Comparison of ENCODE assay signal across 19 cellular contexts in genomic region chr2:241018051-241018891, GRCh38. TPM values are rescaled to one million over a fixed set of nuclear protein-coding genes. Genes with fewer than 3 reads are reported as not detected.
A peak's percentile ranks its signal among the peaks of the same experiment; 100 is the strongest.
DNase-seq lines count a peak whose midpoint lies in the region; ATAC-seq lines count a peak whose summit lies in the region.
"Had no signal": no experiment of that assay in that cellular context is flagged by ENCODE, and none has a peak within 500 bp of the region (broad histone marks: within the 10 kb centered on the region; RNA-seq: fewer than 3 reads in every experiment).

No MANE protein-coding gene starts in this region.

- H3K4me3 Mint-ChIP-seq in stimulated activated naive CD8-positive, alpha-beta T cell treated with anti-CD3 and anti-CD28 coated beads, Interleukin-15, amount 100 ng/mL, for 72 hours, result no peak overlapping the region
- H3K4me3 Mint-ChIP-seq: activated CD4-positive, alpha-beta T cell treated with anti-CD3 and anti-CD28 coated beads, Interleukin-2, amount 10 ng/mL, durations not matched to agents 24 days and 14 days; neural crest cell had no signal

- H3K27ac ChIP-seq in neuronal stem cell (replicated peaks; ENCODE audit: low read length), result no peak overlapping the region
- H3K27ac ChIP-seq: epithelial cell of prostate, gastroesophageal sphincter, thyroid gland had no signal

- H3K4me3 ChIP-seq in neuronal stem cell (ENCODE audit: low read length in 2 of 2), result peak overlapping the region in 1 of 2 donors; percentile 53
- H3K4me3 ChIP-seq: gastroesophageal sphincter, K562, thyroid gland had no signal

- H2BK5ac ChIP-seq in neuronal stem cell (ENCODE audit: low read length), result no peak overlapping the region

- peaks cover 2 to 5% of the 10 kb centered on the region in 2 donors for H3K9me3 ChIP-seq in neuronal stem cell (replicated peaks in 1 of 2; ENCODE audit: control insufficient read depth in 2 of 2, insufficient read depth in 1 of 2, low read depth in 1 of 2, low read length in 2 of 2)
- H3K9me3 ChIP-seq: thyroid gland had no signal

- no CpG with 5 or more reads among the region's 26 CpGs for WGBS in neuronal stem cell (ENCODE audit: extremely low coverage in 2 of 2, insufficient read length in 2 of 2, insufficient replicate concordance in 1 of 2), 2 donors

- H3K27ac Mint-ChIP-seq in stimulated activated naive CD8-positive, alpha-beta T cell treated with anti-CD3 and anti-CD28 coated beads, Interleukin-15, amount 100 ng/mL, for 72 hours, result peak overlapping the region in 1 of 2 donors; percentile 38
- H3K27ac Mint-ChIP-seq: activated CD4-positive, alpha-beta T cell treated with anti-CD3 and anti-CD28 coated beads, Interleukin-2, amount 10 ng/mL, durations not matched to agents 24 days and 14 days had no signal

- H3K79me1 ChIP-seq in neuronal stem cell (ENCODE audit: low read depth, low read length), result peaks cover 2% of the 10 kb centered on the region

- H2BK120ac ChIP-seq in neuronal stem cell (ENCODE audit: low read depth, low read length), result no peak overlapping the region

- peaks cover 0 to 5% of the 10 kb centered on the region in 2 donors for H3K4me1 ChIP-seq in neuronal stem cell (ENCODE audit: control insufficient read depth in 2 of 2, insufficient read depth in 1 of 2, low read depth in 1 of 2, low read length in 2 of 2)
- H3K4me1 ChIP-seq: gastroesophageal sphincter, thyroid gland had no signal

- H3K14ac ChIP-seq in neuronal stem cell (ENCODE audit: low read length), result peak overlapping the region; percentile 17

- no peak overlapping the region for H4K91ac ChIP-seq in neuronal stem cell (ENCODE audit: low read depth, low read length, poor library complexity)

- H2AK5ac ChIP-seq in neuronal stem cell (ENCODE audit: low read depth, low read length), result peak overlapping the region; percentile 34

- no peak overlapping the region for H2AFZ ChIP-seq in neuronal stem cell (ENCODE audit: low read length)

- no peaks in the 10 kb centered on the region for H3K36me3 ChIP-seq in neuronal stem cell (replicated peaks in 1 of 2; ENCODE audit: control insufficient read depth in 2 of 2, insufficient read depth in 2 of 2, low read length in 2 of 2)

- DNase-seq in stimulated activated naive CD8-positive, alpha-beta T cell treated with anti-CD3 and anti-CD28 coated beads, Interleukin-15, Interleukin-2, amounts not matched to agents 100 U/mL and 50 U/mL, for 24 hours, result no peak
- DNase-seq in stimulated activated naive CD8-positive, alpha-beta T cell treated with anti-CD3 and anti-CD28 coated beads, Interleukin-15, amount 100 ng/mL, for 72 hours, result no peak
- DNase-seq in activated CD8-positive, alpha-beta memory T cell treated with anti-CD3 and anti-CD28 coated beads, Interleukin-2, amount 50 U/mL, for 4 hours, result peak; percentile 13
- DNase-seq in neuronal stem cell (ENCODE audit: low spot score) (no peak), HK-2 (ENCODE audit: unreplicated experiment) (no peak), COLO668 (lab: John Stamatoyannopoulos, UW; ENCODE audit: unreplicated experiment) (no peak)
- DNase-seq in NK-92 treated with Interleukin-12 subunit alpha and Interleukin-12 subunit beta, amount 100 ng/mL, for 24 hours (lab: John Stamatoyannopoulos, UW), result no peak
- DNase-seq: activated CD4-positive, alpha-beta T cell treated with anti-CD3 and anti-CD28 coated beads, Interleukin-2, amount 10 ng/mL, durations not matched to agents 24 days and 14 days; dermis blood vessel endothelial cell; GOT3; NCI-H2081; NCI-H510A treated with DMSO at 0.1 percent for 48 hours; stimulated activated CD4-positive, alpha-beta T cell treated with anti-CD3 and anti-CD28 coated beads, Interleukin-12 subunit alpha, Interleukin-12 subunit beta, amount 100 ng/mL, for 4 hours; thyroid gland had no signal

- no peaks in the 10 kb centered on the region for H3K27me3 Mint-ChIP-seq in stimulated activated naive CD8-positive, alpha-beta T cell treated with anti-CD3 and anti-CD28 coated beads, Interleukin-15, amount 100 ng/mL, for 72 hours

- peaks cover 9 to 15% of the 10 kb centered on the region in 2 donors for H3K9me3 Mint-ChIP-seq in stimulated activated naive CD8-positive, alpha-beta T cell treated with anti-CD3 and anti-CD28 coated beads, Interleukin-15, amount 100 ng/mL, for 72 hours

- no peak overlapping the region for H2BK15ac ChIP-seq in neuronal stem cell (ENCODE audit: low read length)

- H3K27me3 ChIP-seq in neuronal stem cell (ENCODE audit: control insufficient read depth in 3 of 3, insufficient read depth in 3 of 3, low read depth in 1 of 3, low read length in 3 of 3), result no peaks in the 10 kb centered on the region
- H3K27me3 ChIP-seq: gastroesophageal sphincter, thyroid gland had no signal

- H3K4me1 Mint-ChIP-seq in stimulated activated naive CD8-positive, alpha-beta T cell treated with anti-CD3 and anti-CD28 coated beads, Interleukin-15, amount 100 ng/mL, for 72 hours, result peaks cover 18% of the 10 kb centered on the region
- H3K4me1 Mint-ChIP-seq: activated CD4-positive, alpha-beta T cell treated with anti-CD3 and anti-CD28 coated beads, Interleukin-2, amount 10 ng/mL, durations not matched to agents 24 days and 14 days; neural crest cell had no signal

- H3K9ac ChIP-seq in neuronal stem cell (ENCODE audit: low read depth, low read length, poor library complexity), result peak overlapping the region; percentile 68

- H4K8ac ChIP-seq in neuronal stem cell (ENCODE audit: low read depth, low read length), result no peak overlapping the region

- H3K23ac ChIP-seq in neuronal stem cell (ENCODE audit: low read depth, low read length, poor library complexity), result no peak overlapping the region

- peak; percentile 61 for ATAC-seq in stimulated activated naive CD8-positive, alpha-beta T cell treated with anti-CD3 and anti-CD28 coated beads, Interleukin-15, Interleukin-2, amounts not matched to agents 100 U/mL and 50 U/mL, for 24 hours
- ATAC-seq in stimulated activated naive CD8-positive, alpha-beta T cell treated with anti-CD3 and anti-CD28 coated beads, Interleukin-15, amount 100 ng/mL, for 72 hours, result no peak
- no peak for ATAC-seq in esophagus mucosa
- ATAC-seq: gastroesophageal sphincter, K562 had no signal

- H3K18ac ChIP-seq in neuronal stem cell (ENCODE audit: low read length), result peak overlapping the region; percentile 36

- H2BK12ac ChIP-seq in neuronal stem cell (ENCODE audit: low read length), result no peak overlapping the region

- no peak overlapping the region for H3K4me2 ChIP-seq in neuronal stem cell (ENCODE audit: insufficient read depth, low read length, poor library complexity, severe bottlenecking)

- no peak overlapping the region for H3K4ac ChIP-seq in neuronal stem cell (ENCODE audit: low read length)

RNA-seq across cellular contexts. Expression of gene SNED1, which starts 19.9 kb away (rescaled TPM):
- 0.14 TPM for polyA plus RNA-seq in neuronal stem cell (2013, experiment 1 of 2)
- polyA plus RNA-seq in neuronal stem cell (2013, experiment 2 of 2), result 0.04 TPM
- total RNA-seq in esophagus mucosa, result 3.9 TPM
